Comparison of ENCODE assay signal across 1 cellular context in genomic region chr1:20198918-20199317, GRCh38.
TF ChIP-seq lines count a peak whose summit lies in the region.

No MANE protein-coding gene starts in this region.

TF ChIP-seq in K562, 482 proteins besides CTCF, POLR2A, EP300 and RAD21 (continues in another document):
- TF ChIP-seq CUX1 (CRISPR knock-in tag; IDR thresholded peaks at IDR 0.05) (peak; percentile 54; the same call in 1 of the 2 replicates), YY1 (IDR thresholded peaks at IDR 0.05; ENCODE audit: borderline replicate concordance in 1 of 3, control insufficient read depth in 1 of 3, extremely low read depth in 1 of 3, insufficient read depth in 3 of 3, insufficient read length in 1 of 3, insufficient replicate concordance in 2 of 3, low read depth in 1 of 3, low read length in 2 of 3) (no peak), ZBTB34 (CRISPR knock-in tag; IDR thresholded peaks at IDR 0.05) (no peak), ELF4 (CRISPR knock-in tag; IDR thresholded peaks at IDR 0.05) (no peak), ZC3H8 (IDR thresholded peaks at IDR 0.05) (no peak), SMARCB1 (IDR thresholded peaks at IDR 0.05; ENCODE audit: insufficient read length, low read depth) (no peak), ZNF212 (CRISPR knock-in tag; IDR thresholded peaks at IDR 0.05) (no peak), MAFF (IDR thresholded peaks at IDR 0.05; ENCODE audit: low read length) (no peak), MLLT1 (IDR thresholded peaks at IDR 0.05) (no peak), CCAR2 (IDR thresholded peaks at IDR 0.05; ENCODE audit: low read depth, low read length) (no peak), RB1 (IDR thresholded peaks at IDR 0.05; ENCODE audit: low read depth) (no peak), RFX1 (IDR thresholded peaks at IDR 0.05) (no peak), BRF1 (IDR thresholded peaks at IDR 0.05; ENCODE audit: borderline replicate concordance, extremely low read depth, insufficient read length) (no peak), JUNB (CRISPR knock-in tag; conservative IDR thresholded peaks at IDR 0.05) (no peak), PKNOX1 (IDR thresholded peaks at IDR 0.05) (0 out of 2 replicates have a peak, but pooled peaks have one; percentile 26), TOE1 (IDR thresholded peaks at IDR 0.05; ENCODE audit: borderline replicate concordance) (no peak), TOE1 (CRISPR knock-in tag; IDR thresholded peaks at IDR 0.05; ENCODE audit: borderline replicate concordance, low read depth) (no peak), GTF2A2 (tag; IDR thresholded peaks at IDR 0.05) (no peak), PCBP1 (IDR thresholded peaks at IDR 0.05; ENCODE audit: low read depth, low read length, poor library complexity, severe bottlenecking) (no peak), ZNF121 (CRISPR knock-in tag; conservative IDR thresholded peaks at IDR 0.05) (no peak), NCOA4 (IDR thresholded peaks at IDR 0.05; ENCODE audit: partially characterized antibody) (no peak), MEIS2 (IDR thresholded peaks at IDR 0.05; ENCODE audit: partially characterized antibody) (peak; percentile 70), ZBTB11 (CRISPR knock-in tag; IDR thresholded peaks at IDR 0.05) (peak in 1 of 3 experiments; percentile 83; a peak in 1 of 6 replicates), ELF2 (CRISPR knock-in tag; IDR thresholded peaks at IDR 0.05) (no peak), ZBTB26 (CRISPR knock-in tag; IDR thresholded peaks at IDR 0.05) (no peak), NR4A1 (CRISPR knock-in tag; IDR thresholded peaks at IDR 0.05) (no peak), NR4A1 (tag; IDR thresholded peaks at IDR 0.05) (peak; percentile 87), NR0B1 (IDR thresholded peaks at IDR 0.05; ENCODE audit: partially characterized antibody) (no peak), ZNF695 (CRISPR knock-in tag; IDR thresholded peaks at IDR 0.05) (no peak), DDX20 (tag; IDR thresholded peaks at IDR 0.05; ENCODE audit: low read depth) (no peak), E4F1 (CRISPR knock-in tag; IDR thresholded peaks at IDR 0.05; ENCODE audit: borderline replicate concordance) (no peak), ZNF655 (CRISPR knock-in tag; IDR thresholded peaks at IDR 0.05) (no peak), XRCC4 (IDR thresholded peaks at IDR 0.05; ENCODE audit: extremely low read depth, insufficient read depth, insufficient read length) (no peak), DEAF1 (CRISPR knock-in tag; IDR thresholded peaks at IDR 0.05) (no peak), PRMT5 (CRISPR knock-in tag; IDR thresholded peaks at IDR 0.05) (no peak), POLR2H (tag; IDR thresholded peaks at IDR 0.05; ENCODE audit: low read depth) (no peak), TARDBP (IDR thresholded peaks at IDR 0.05) (no peak), ZNF785 (CRISPR knock-in tag; IDR thresholded peaks at IDR 0.05) (no peak), CBX3 (IDR thresholded peaks at IDR 0.05; ENCODE audit: borderline replicate concordance in 1 of 2, low read length in 2 of 2) (no peak), ZNF780A (CRISPR knock-in tag; IDR thresholded peaks at IDR 0.05) (no peak), TAL1 (IDR thresholded peaks at IDR 0.05) (peak; percentile 95), TAF9B (IDR thresholded peaks at IDR 0.05; ENCODE audit: partially characterized antibody) (no peak)
